Comparison of ENCODE assay signal across 9 cellular contexts in the genomic region with DNA sequence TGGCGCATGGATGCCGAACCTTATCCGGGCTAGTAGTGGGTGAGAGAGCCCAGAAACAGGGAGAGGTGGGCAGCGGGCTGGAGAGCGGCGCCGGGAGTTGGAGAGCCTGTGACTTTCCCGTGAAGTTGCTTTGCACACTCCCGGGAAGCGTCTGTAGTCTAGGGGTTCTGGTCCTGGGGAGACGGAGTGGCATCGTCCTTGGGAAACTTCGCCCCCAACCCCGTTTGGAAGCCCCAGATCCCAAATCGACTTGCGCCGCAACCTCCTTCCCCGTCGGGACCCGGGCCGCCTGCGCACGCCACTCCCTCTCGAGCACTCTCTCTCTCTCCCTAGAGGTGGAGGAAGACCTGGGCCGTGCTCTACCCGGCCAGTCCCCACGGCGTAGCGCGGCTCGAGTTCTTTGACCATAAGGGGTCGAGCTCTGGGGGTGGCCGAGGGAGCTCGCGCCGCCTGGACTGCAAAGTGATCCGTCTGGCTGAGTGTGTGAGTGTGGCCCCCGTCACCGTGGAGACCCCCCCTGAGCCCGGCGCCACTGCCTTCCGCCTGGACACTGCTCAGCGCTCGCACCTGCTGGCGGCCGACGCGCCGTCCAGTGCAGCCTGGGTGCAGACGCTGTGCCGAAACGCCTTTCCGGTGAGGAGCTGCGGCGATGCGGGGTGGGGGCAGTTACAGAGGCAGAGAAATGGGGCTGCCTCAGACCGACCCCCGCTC. TPM values are rescaled to one million over a fixed set of nuclear protein-coding genes. Genes with fewer than 3 reads are reported as not detected.
A peak's percentile ranks its signal among the peaks of the same experiment; 100 is the strongest.
DNase-seq lines count a peak whose midpoint lies in the region; ATAC-seq, FAIRE-seq and TF ChIP-seq lines count a peak whose summit lies in the region.
"Had no signal": no experiment of that assay in that cellular context is flagged by ENCODE, and none has a peak within 500 bp of the region (broad histone marks: within the 10 kb centered on the region; RNA-seq: fewer than 3 reads in every experiment).

No MANE protein-coding gene starts in this region.

- TF ChIP-seq CTCF in Panc1 (IDR thresholded peaks at IDR 0.05) (no peak), ascending aorta (IDR thresholded peaks at IDR 0.05) (no peak)

- H3K4me1 ChIP-seq in Panc1 (ENCODE audit: control insufficient read depth, insufficient read depth, low read length) (peaks cover 11% of the 10 kb centered on the region; the same call in 1 of the 2 replicates), ascending aorta (peaks cover 0 to 15% of the 10 kb centered on the region in 2 donors), skeletal muscle tissue (ENCODE audit: control insufficient read depth in 3 of 3, insufficient read depth in 3 of 3, low read length in 3 of 3) (peaks cover 3 to 20% (median 6%) of the 10 kb centered on the region in 3 donors)

- BruUV-seq in Panc1 (replicated peaks; lab: Mats Ljungman, UMichigan), result no TSS peak

- DNase-seq in DMS153 treated with DMSO at 0.1 percent for 48 hours (lab: John Stamatoyannopoulos, UW; ENCODE audit: unreplicated experiment) (peak; percentile 63), DMS153 (lab: John Stamatoyannopoulos, UW) (no peak), Panc1 (ENCODE audit: low read depth, low spot score) (no peak), ascending aorta (ENCODE audit: low spot score in 2 of 2) (peak in 1 of 2 donors; percentile 76), RCC 7860 (ENCODE audit: low spot score) (no peak)

- H3K4me3 ChIP-seq in Panc1 (ENCODE audit: low read depth in 2 of 2, low read length in 2 of 2) (peak overlapping the region; percentile 61 to 83), ascending aorta (peak overlapping the region; percentile 69 to 75), iPS-18c (ENCODE audit: insufficient read depth, low read depth, low read length) (peak overlapping the region; percentile 96), skeletal muscle tissue (ENCODE audit: low read length in 3 of 3) (peak overlapping the region; percentile 75 to 84 (median 78))

- H3K9ac ChIP-seq in skeletal muscle tissue (ENCODE audit: low read depth in 1 of 3, low read length in 3 of 3), result peak overlapping the region; percentile 65 to 69 (median 68)

- CTCF ChIA-PET in Panc1 (lab: Charles Lee), result no interaction called here

- H3K9me3 ChIP-seq in Panc1 (ENCODE audit: control insufficient read depth, insufficient read depth, low read depth, low read length) (no peaks in the 10 kb centered on the region), ascending aorta (no peaks in the 10 kb centered on the region), iPS-18c (ENCODE audit: control insufficient read depth, insufficient read depth, low read length) (no peaks in the 10 kb centered on the region), skeletal muscle tissue (ENCODE audit: control insufficient read depth in 3 of 3, low read length in 3 of 3) (no peaks in the 10 kb centered on the region)

- intact Hi-C loops in Panc1 (cut with micrococcal nuclease; ENCODE audit: unreplicated experiment) (no loop called here), ascending aorta (cut with DNase I) (loop anchor here (1.0 to 2.0 kb wide), 4 partner anchors 26 to 72 kb away; a partner anchor contains a TSS)

- in situ Hi-C loops in Panc1 (cut with HindIII; ENCODE audit: low pct_unique_long_range_greater_than_20kb, low sequenced_read_pairs), result no loop called here

- no peak overlapping the region for H3K27ac ChIP-seq in Panc1 (ENCODE audit: low read length)
- peak overlapping the region; percentile 90 to 94 for H3K27ac ChIP-seq in ascending aorta
- H3K27ac ChIP-seq in skeletal muscle tissue (ENCODE audit: low read depth, low read length), result peak overlapping the region; percentile 71

- ATAC-seq in HG02763 (IDR thresholded peaks at IDR 0.05; ENCODE audit: unreplicated experiment) (peak; percentile 40), Panc1 (peak; percentile 69)

- H3K36me3 ChIP-seq in Panc1 (ENCODE audit: control insufficient read depth, insufficient read depth, low read length) (no peaks in the 10 kb centered on the region), ascending aorta (no peaks in the 10 kb centered on the region), skeletal muscle tissue (ENCODE audit: control insufficient read depth in 3 of 3, insufficient read depth in 3 of 3, low read length in 3 of 3) (peaks cover 0 to 3% (median 0%) of the 10 kb centered on the region in 3 donors)

- H3K27me3 ChIP-seq in Panc1 (ENCODE audit: control insufficient read depth, insufficient read depth, low read length) (no peaks in the 10 kb centered on the region), ascending aorta (no peaks in the 10 kb centered on the region), skeletal muscle tissue (ENCODE audit: control insufficient read depth in 3 of 3, insufficient read depth in 3 of 3, low read length in 3 of 3) (peaks cover 10 to 50% (median 44%) of the 10 kb centered on the region in 3 donors)

- no peak for FAIRE-seq in RCC 7860 (lab: Jason Lieb, UNC)
- FAIRE-seq: A204.1 had no signal

- POLR2A ChIA-PET in Panc1 (lab: Charles Lee), result no interaction called here

RNA-seq across cellular contexts. Expression of a gene that starts 0.5 kb away (rescaled TPM):
- total RNA-seq in Panc1 (2021; ENCODE audit: unreplicated experiment), result 6.2 TPM
- polyA plus RNA-seq in Panc1 (2012; ENCODE audit: insufficient read length), result 13.9 TPM
- 68.1 TPM for total RNA-seq in ascending aorta
- total RNA-seq in skeletal muscle tissue, result 12.0 TPM

RNA-seq across cellular contexts. Expression of a gene that starts 1.2 kb away (rescaled TPM):
- total RNA-seq in Panc1 (2021; ENCODE audit: unreplicated experiment), result 1.0 TPM
- polyA plus RNA-seq in Panc1 (2012; ENCODE audit: insufficient read length), result 1.1 TPM
- 19.8 TPM for total RNA-seq in ascending aorta
- total RNA-seq in skeletal muscle tissue, result 8.4 TPM

RNA-seq across cellular contexts. Expression of a gene that starts 25.2 kb away (rescaled TPM):
- total RNA-seq in Panc1 (2021; ENCODE audit: unreplicated experiment) (21.2 TPM), ascending aorta (80.1 TPM), skeletal muscle tissue (42.3 TPM)
- polyA plus RNA-seq in Panc1 (2012; ENCODE audit: insufficient read length), result 21.4 TPM

RNA-seq across cellular contexts. Expression of a gene that starts 25.5 kb away (rescaled TPM):
- total RNA-seq in Panc1 (2021; ENCODE audit: unreplicated experiment) (142 TPM), ascending aorta (120 TPM), skeletal muscle tissue (57.4 TPM)
- 145 TPM for polyA plus RNA-seq in Panc1 (2012; ENCODE audit: insufficient read length)

RNA-seq across cellular contexts. Expression of a gene that starts 28.9 kb away (rescaled TPM):
- total RNA-seq in Panc1 (2021; ENCODE audit: unreplicated experiment), result 0.41 TPM
- 0.19 TPM for polyA plus RNA-seq in Panc1 (2012; ENCODE audit: insufficient read length)
- total RNA-seq in ascending aorta, result not detected
- total RNA-seq in skeletal muscle tissue, result not detected
